In the genomic region with DNA sequence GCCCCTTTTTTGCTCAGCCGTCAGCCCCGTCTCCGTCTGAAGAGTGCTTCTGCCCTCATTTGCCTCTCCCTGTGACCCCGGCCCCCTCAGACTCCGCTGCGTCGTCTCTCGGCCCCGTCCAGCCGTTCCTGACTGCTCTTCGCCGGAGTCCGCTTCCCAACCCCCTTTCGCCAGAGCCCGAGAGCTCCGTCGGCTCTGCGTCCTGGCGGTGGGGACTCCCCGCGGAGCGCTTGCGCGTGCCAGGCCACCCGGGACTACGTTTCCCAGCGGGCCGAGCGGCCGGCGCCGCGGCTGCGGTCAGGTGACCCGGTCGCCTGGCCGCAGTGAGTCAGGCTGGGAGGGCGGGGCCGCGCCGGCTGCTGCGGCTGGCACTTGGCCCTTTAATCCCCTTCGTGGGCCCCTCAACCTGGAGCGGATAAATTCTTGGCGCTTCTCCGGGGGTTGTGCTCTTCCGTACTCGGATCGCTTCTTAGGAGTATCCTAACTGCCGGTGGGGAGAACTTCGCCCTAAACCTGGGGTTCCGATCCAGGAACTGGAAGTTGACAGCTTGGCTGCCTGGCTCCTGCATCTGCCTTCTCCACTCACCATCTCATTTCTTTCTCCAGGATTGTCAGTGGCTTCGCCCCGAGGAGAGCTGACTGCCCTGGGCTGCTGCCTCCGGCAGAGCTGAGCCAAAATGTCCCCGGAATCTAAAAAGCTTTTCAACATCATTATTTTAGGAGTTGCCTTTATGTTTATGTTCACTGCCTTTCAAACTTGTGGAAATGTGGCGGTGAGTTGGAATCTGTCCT, we compare ENCODE assay signal across 8 cellular contexts. TPM values are rescaled to one million over a fixed set of nuclear protein-coding genes. Genes with fewer than 3 reads are reported as not detected.
A peak's percentile ranks its signal among the peaks of the same experiment; 100 is the strongest.
DNase-seq lines count a peak whose midpoint lies in the region; ATAC-seq and TF ChIP-seq lines count a peak whose summit lies in the region.

A gene (plus strand): TSS at position 444 of the 792 bp plus-strand sequence. CDS start 234 bp downstream, at position 678.

- H3K9me3 ChIP-seq in liver (ENCODE audit: control insufficient read depth in 4 of 4, low read length in 3 of 4): no peaks in the 10 kb centered on the region

- intact Hi-C loops in dorsolateral prefrontal cortex (cut with DNase I): loop anchor here (1.0 to 2.0 kb wide), 2 partner anchors 12 to 67 kb away; a partner anchor contains a TSS

- CTCF ChIA-PET in activated CD4-positive, alpha-beta memory T cell treated with anti-CD3 and anti-CD28 coated beads, Interleukin-2, amount 10 ng/mL, durations not matched to agents 7 days and 5 days (lab: Charles Lee): interaction anchor here (1.0 to 3.9 kb wide), 4 partner anchors 10 to 23 kb away, joined by 3 to 29 read pairs (median 3); a partner anchor contains a TSS

- DNase-seq in C1 segment of cervical spinal cord (lab: John Stamatoyannopoulos, UW) (peak in 13 of 14 donors; percentile 70 to 98 (median 96)), NCI-H774 (lab: John Stamatoyannopoulos, UW) (peak; percentile 97), dorsolateral prefrontal cortex (peak; percentile 76 to 93 (median 87))
- DNase-seq in activated CD4-positive, alpha-beta memory T cell treated with anti-CD3 and anti-CD28 coated beads, Interleukin-2, amount 10 ng/mL, durations not matched to agents 7 days and 5 days: peak; percentile 93
- DNase-seq in stimulated activated CD4-positive, alpha-beta T cell treated with anti-CD3 and anti-CD28 coated beads, Interleukin-4, amount 100 ng/mL, for 1 hour: peak; percentile 93

- peaks cover 54% of the 10 kb centered on the region for H3K36me3 Mint-ChIP-seq in activated CD4-positive, alpha-beta memory T cell treated with anti-CD3 and anti-CD28 coated beads, Interleukin-2, amount 10 ng/mL, durations not matched to agents 7 days and 5 days (ENCODE audit: low read depth)

- H3K27ac Mint-ChIP-seq in activated CD4-positive, alpha-beta memory T cell treated with anti-CD3 and anti-CD28 coated beads, Interleukin-2, amount 10 ng/mL, durations not matched to agents 7 days and 5 days: peak within 1 kb of the TSS; percentile 98

- peaks cover 1 to 46% (median 41%) of the 10 kb centered on the region in 4 donors for H3K4me1 ChIP-seq in liver (ENCODE audit: control insufficient read depth in 4 of 4, insufficient read depth in 4 of 4, low read length in 3 of 4)

- TF ChIP-seq CTCF in dorsolateral prefrontal cortex (IDR thresholded peaks at IDR 0.05 in 54 of 56, conservative IDR thresholded peaks at IDR 0.05 in 2 of 56; ENCODE audit: low read depth in 1 of 56, partially characterized antibody in 56 of 56) (peak in 9 of 56 donors; percentile 7 to 30 (median 15)), liver (IDR thresholded peaks at IDR 0.05; ENCODE audit: low read depth, low read length, missing input control) (no peak)

- H3K27ac ChIP-seq in dorsolateral prefrontal cortex: peak within 1 kb of the TSS; percentile 89 to 100 (median 100)
- peak within 1 kb of the TSS; percentile 93 to 99 for H3K27ac ChIP-seq in liver (ENCODE audit: low read depth in 1 of 2, low read length in 2 of 2)

- H3K9ac ChIP-seq in liver (ENCODE audit: low read depth in 1 of 2, low read length in 2 of 2): peak within 1 kb of the TSS; percentile 83 to 99

- peak within 1 kb of the TSS; percentile 92 for H3K4me3 Mint-ChIP-seq in activated CD4-positive, alpha-beta memory T cell treated with anti-CD3 and anti-CD28 coated beads, Interleukin-2, amount 10 ng/mL, durations not matched to agents 7 days and 5 days

- peak; percentile 64 for ATAC-seq in GM19351 (IDR thresholded peaks at IDR 0.05; ENCODE audit: unreplicated experiment)
- ATAC-seq in HG03469 (IDR thresholded peaks at IDR 0.05; ENCODE audit: unreplicated experiment): peak; percentile 32

- H3K36me3 ChIP-seq in liver (ENCODE audit: control insufficient read depth in 4 of 4, insufficient read depth in 3 of 4, low read depth in 1 of 4, low read length in 3 of 4): peaks cover 7 to 26% (median 18%) of the 10 kb centered on the region in 4 donors

- H3K4me3 ChIP-seq in dorsolateral prefrontal cortex (peak within 1 kb of the TSS; percentile 66 to 100 (median 98)), liver (ENCODE audit: low read depth in 1 of 3, low read length in 3 of 3) (peak within 1 kb of the TSS; percentile 96 to 100 (median 99))

- H3K9me3 Mint-ChIP-seq in activated CD4-positive, alpha-beta memory T cell treated with anti-CD3 and anti-CD28 coated beads, Interleukin-2, amount 10 ng/mL, durations not matched to agents 7 days and 5 days: no peaks in the 10 kb centered on the region

- no peaks in the 10 kb centered on the region for H3K27me3 ChIP-seq in dorsolateral prefrontal cortex
- H3K27me3 ChIP-seq in liver (ENCODE audit: control insufficient read depth in 4 of 4, insufficient read depth in 4 of 4, low read length in 3 of 4): no peaks in the 10 kb centered on the region

- H3K27me3 Mint-ChIP-seq in activated CD4-positive, alpha-beta memory T cell treated with anti-CD3 and anti-CD28 coated beads, Interleukin-2, amount 10 ng/mL, durations not matched to agents 7 days and 5 days: no peaks in the 10 kb centered on the region

- WGBS in liver: under 1% methylated on average over 57 of the region's 57 CpGs

- H3K4me1 Mint-ChIP-seq in activated CD4-positive, alpha-beta memory T cell treated with anti-CD3 and anti-CD28 coated beads, Interleukin-2, amount 10 ng/mL, durations not matched to agents 7 days and 5 days: peaks cover 48% of the 10 kb centered on the region

- POLR2A ChIA-PET in activated CD4-positive, alpha-beta memory T cell treated with anti-CD3 and anti-CD28 coated beads, Interleukin-2, amount 10 ng/mL, durations not matched to agents 7 days and 5 days (lab: Charles Lee): interaction anchor here (0.5 to 6.5 kb wide), 19 partner anchors 9 to 402 kb away, joined by 3 to 248 read pairs (median 4); a partner anchor contains a TSS

- no peak for TF ChIP-seq RAD21 in liver (IDR thresholded peaks at IDR 0.05)

TF ChIP-seq in liver, 16 proteins besides CTCF, POLR2A, EP300 and RAD21:
- TF ChIP-seq EGR1 (IDR thresholded peaks at IDR 0.05; ENCODE audit: low read depth in 2 of 2) (peak in 1 of 2 donors; percentile 7), NR2F2 (IDR thresholded peaks at IDR 0.05) (peak; percentile 5), HNF4A (conservative IDR thresholded peaks at IDR 0.05) (no peak), TAF1 (conservative IDR thresholded peaks at IDR 0.05) (no peak), GABPA (IDR thresholded peaks at IDR 0.05 in 1 of 2, conservative IDR thresholded peaks at IDR 0.05 in 1 of 2) (peak in 1 of 2 donors; percentile 51), FOXA1 (IDR thresholded peaks at IDR 0.05) (no peak), RXRA (IDR thresholded peaks at IDR 0.05) (peak in 1 of 2 donors; percentile 28), SP1 (IDR thresholded peaks at IDR 0.05) (peak; percentile 39), FOXA2 (IDR thresholded peaks at IDR 0.05) (no peak)
- TF ChIP-seq, protein P1, sequence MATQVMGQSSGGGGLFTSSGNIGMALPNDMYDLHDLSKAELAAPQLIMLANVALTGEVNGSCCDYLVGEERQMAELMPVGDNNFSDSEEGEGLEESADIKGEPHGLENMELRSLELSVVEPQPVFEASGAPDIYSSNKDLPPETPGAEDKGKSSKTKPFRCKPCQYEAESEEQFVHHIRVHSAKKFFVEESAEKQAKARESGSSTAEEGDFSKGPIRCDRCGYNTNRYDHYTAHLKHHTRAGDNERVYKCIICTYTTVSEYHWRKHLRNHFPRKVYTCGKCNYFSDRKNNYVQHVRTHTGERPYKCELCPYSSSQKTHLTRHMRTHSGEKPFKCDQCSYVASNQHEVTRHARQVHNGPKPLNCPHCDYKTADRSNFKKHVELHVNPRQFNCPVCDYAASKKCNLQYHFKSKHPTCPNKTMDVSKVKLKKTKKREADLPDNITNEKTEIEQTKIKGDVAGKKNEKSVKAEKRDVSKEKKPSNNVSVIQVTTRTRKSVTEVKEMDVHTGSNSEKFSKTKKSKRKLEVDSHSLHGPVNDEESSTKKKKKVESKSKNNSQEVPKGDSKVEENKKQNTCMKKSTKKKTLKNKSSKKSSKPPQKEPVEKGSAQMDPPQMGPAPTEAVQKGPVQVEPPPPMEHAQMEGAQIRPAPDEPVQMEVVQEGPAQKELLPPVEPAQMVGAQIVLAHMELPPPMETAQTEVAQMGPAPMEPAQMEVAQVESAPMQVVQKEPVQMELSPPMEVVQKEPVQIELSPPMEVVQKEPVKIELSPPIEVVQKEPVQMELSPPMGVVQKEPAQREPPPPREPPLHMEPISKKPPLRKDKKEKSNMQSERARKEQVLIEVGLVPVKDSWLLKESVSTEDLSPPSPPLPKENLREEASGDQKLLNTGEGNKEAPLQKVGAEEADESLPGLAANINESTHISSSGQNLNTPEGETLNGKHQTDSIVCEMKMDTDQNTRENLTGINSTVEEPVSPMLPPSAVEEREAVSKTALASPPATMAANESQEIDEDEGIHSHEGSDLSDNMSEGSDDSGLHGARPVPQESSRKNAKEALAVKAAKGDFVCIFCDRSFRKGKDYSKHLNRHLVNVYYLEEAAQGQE (IDR thresholded peaks at IDR 0.05): no peak
- TF ChIP-seq, protein P2, sequence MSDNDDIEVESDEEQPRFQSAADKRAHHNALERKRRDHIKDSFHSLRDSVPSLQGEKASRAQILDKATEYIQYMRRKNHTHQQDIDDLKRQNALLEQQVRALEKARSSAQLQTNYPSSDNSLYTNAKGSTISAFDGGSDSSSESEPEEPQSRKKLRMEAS (IDR thresholded peaks at IDR 0.05): no peak

RNA-seq across cellular contexts. Expression of the gene that starts here (rescaled TPM):
- total RNA-seq in activated CD4-positive, alpha-beta memory T cell treated with anti-CD3 and anti-CD28 coated beads, Interleukin-2, amount 10 ng/mL, durations not matched to agents 7 days and 5 days: 10 to 100 TPM; 24.5 to 28.2 TPM
- total RNA-seq in dorsolateral prefrontal cortex (10 to 100 TPM; 33.8 to 73.3 (median 51.7) TPM), liver (10 to 100 TPM; 24.6 to 26.9 TPM)
- 10 to 100 TPM in 1 of 2 donors, 1 to 10 TPM in 1; 8.6 to 10.3 TPM for polyA plus RNA-seq in liver

Comparison
In these comparisons a context has a peak if more than half of its experiments do, and no peak if none do; other contexts are left out.
1. Peak in every context shown above with its lines: DNase-seq, ATAC-seq, H3K4me3 ChIP-seq and H3K27ac ChIP-seq.